Comparison of ENCODE assay signal across 11 cellular contexts in the genomic region with DNA sequence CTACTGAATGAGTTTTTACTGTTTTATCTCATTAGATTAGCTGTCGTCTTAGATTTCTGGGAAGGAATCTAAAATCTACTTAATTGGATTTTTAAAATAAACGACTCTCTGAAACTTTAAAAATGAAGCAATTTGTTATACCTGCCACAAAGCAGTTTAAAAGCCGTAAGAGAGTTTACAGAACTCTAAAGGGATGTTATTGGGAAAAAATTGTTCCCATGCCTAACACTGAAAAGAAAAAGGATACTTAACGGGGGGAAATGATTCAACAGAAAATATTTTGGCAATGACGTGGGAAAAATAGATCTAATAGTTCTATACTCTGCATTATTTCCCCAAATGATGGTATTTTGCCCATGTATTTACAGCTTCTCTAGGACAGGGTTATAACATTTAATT. TPM values are rescaled to one million over a fixed set of nuclear protein-coding genes. Genes with fewer than 3 reads are reported as not detected.
DNase-seq lines count a peak whose midpoint lies in the region; ATAC-seq and TF ChIP-seq lines count a peak whose summit lies in the region.
"Had no signal": no experiment of that assay in that cellular context is flagged by ENCODE, and none has a peak within 500 bp of the region (broad histone marks: within the 10 kb centered on the region; RNA-seq: fewer than 3 reads in every experiment).

No MANE protein-coding gene starts in this region.

- H3K27me3 Mint-ChIP-seq in activated B cell treated with CpG ODN at 0.5 μM for 24 hours, result no peaks in the 10 kb centered on the region
- H3K27me3 Mint-ChIP-seq in stimulated activated memory B cell treated with anti-CD40 and anti-IgM and Interleukin-4, amounts not matched to agents 10 μg/mL and 1 μg/mL and 100 μg/mL, for 72 hours, result no peaks in the 10 kb centered on the region
- H3K27me3 Mint-ChIP-seq: activated naive CD4-positive, alpha-beta T cell treated with anti-CD3 and anti-CD28 coated beads, Interleukin-2, amount 10 ng/mL, durations not matched to agents 7 days and 5 days had no signal

- H3K36me3 ChIP-seq in gastroesophageal sphincter, result no peaks in the 10 kb centered on the region

- TF ChIP-seq CTCF in activated B cell treated with CpG ODN at 0.5 μM for 24 hours (IDR thresholded peaks at IDR 0.05), result no peak
- TF ChIP-seq CTCF in gastroesophageal sphincter (IDR thresholded peaks at IDR 0.05), result no peak

- intact Hi-C loops in activated B cell treated with CpG ODN at 0.5 μM for 24 hours (cut with micrococcal nuclease), result loop anchor here (1.0 kb wide), 1 partner anchor 8 kb away; no protein-coding TSS in a partner anchor

- TF ChIP-seq EP300 in gastroesophageal sphincter (IDR thresholded peaks at IDR 0.05), result no peak

- peaks cover 25 to 100% (median 66%) of the 10 kb centered on the region in 3 donors for H3K4me1 ChIP-seq in gastroesophageal sphincter

- 3 to 7% methylated on average over 5 of the region's 5 CpGs for WGBS in gastroesophageal sphincter (ENCODE audit: low coverage in 1 of 2), 2 donors

- H3K9me3 Mint-ChIP-seq in activated B cell treated with CpG ODN at 0.5 μM for 24 hours, result no peaks in the 10 kb centered on the region
- H3K9me3 Mint-ChIP-seq in stimulated activated memory B cell treated with anti-CD40 and anti-IgM and Interleukin-4, amounts not matched to agents 10 μg/mL and 1 μg/mL and 100 μg/mL, for 72 hours, result no peaks in the 10 kb centered on the region
- H3K9me3 Mint-ChIP-seq: activated naive CD4-positive, alpha-beta T cell treated with anti-CD3 and anti-CD28 coated beads, Interleukin-2, amount 10 ng/mL, durations not matched to agents 7 days and 5 days had no signal

- DNase-seq in HCEC 1CT (peak; percentile 70), activated B cell treated with CpG ODN at 0.5 μM for 24 hours (no peak), NCI-H1092 treated with DMSO at 0.1 percent for 48 hours (lab: John Stamatoyannopoulos, UW) (no peak), LoVo (ENCODE audit: low spot score) (no peak), NCI-H146 (lab: John Stamatoyannopoulos, UW) (no peak)
- DNase-seq: activated naive CD4-positive, alpha-beta T cell treated with anti-CD3 and anti-CD28 coated beads, Interleukin-2, amount 10 ng/mL, durations not matched to agents 7 days and 5 days; foreskin melanocyte; NCI-H345 had no signal

- H3K27me3 ChIP-seq in gastroesophageal sphincter, result no peaks in the 10 kb centered on the region

- CTCF ChIA-PET in activated B cell treated with CpG ODN at 0.5 μM for 24 hours (lab: Charles Lee), result interaction anchor here (2.2 kb wide), 1 partner anchor 9 kb away, joined by 5 read pairs; no protein-coding TSS in a partner anchor

- peak overlapping the region; percentile 78 for H3K27ac Mint-ChIP-seq in activated B cell treated with CpG ODN at 0.5 μM for 24 hours
- peak overlapping the region; percentile 75 for H3K27ac Mint-ChIP-seq in stimulated activated memory B cell treated with anti-CD40 and anti-IgM and Interleukin-4, amounts not matched to agents 10 μg/mL and 1 μg/mL and 100 μg/mL, for 72 hours
- H3K27ac Mint-ChIP-seq: activated naive CD4-positive, alpha-beta T cell treated with anti-CD3 and anti-CD28 coated beads, Interleukin-2, amount 10 ng/mL, durations not matched to agents 7 days and 5 days had no signal

- peak overlapping the region; percentile 35 for H3K4me3 Mint-ChIP-seq in activated B cell treated with CpG ODN at 0.5 μM for 24 hours
- no peak overlapping the region for H3K4me3 Mint-ChIP-seq in stimulated activated memory B cell treated with anti-CD40 and anti-IgM and Interleukin-4, amounts not matched to agents 10 μg/mL and 1 μg/mL and 100 μg/mL, for 72 hours
- H3K4me3 Mint-ChIP-seq: activated naive CD4-positive, alpha-beta T cell treated with anti-CD3 and anti-CD28 coated beads, Interleukin-2, amount 10 ng/mL, durations not matched to agents 7 days and 5 days had no signal

- TF ChIP-seq POLR2A in gastroesophageal sphincter (IDR thresholded peaks at IDR 0.05), result no peak

- no peaks in the 10 kb centered on the region for H3K9me3 ChIP-seq in gastroesophageal sphincter

- H3K36me3 Mint-ChIP-seq in activated B cell treated with CpG ODN at 0.5 μM for 24 hours (ENCODE audit: low read depth), result peaks cover 22% of the 10 kb centered on the region
- peaks cover 19% of the 10 kb centered on the region for H3K36me3 Mint-ChIP-seq in stimulated activated memory B cell treated with anti-CD40 and anti-IgM and Interleukin-4, amounts not matched to agents 10 μg/mL and 1 μg/mL and 100 μg/mL, for 72 hours

- POLR2A ChIA-PET in activated B cell treated with CpG ODN at 0.5 μM for 24 hours (lab: Charles Lee), result interaction anchor here (1.3 to 2.0 kb wide), 2 partner anchors 8 to 22 kb away, joined by 7 to 15 read pairs; no protein-coding TSS in a partner anchor

- H3K4me3 ChIP-seq in gastroesophageal sphincter, result peak overlapping the region; percentile 3 to 7

- ATAC-seq in activated B cell treated with CpG ODN at 0.5 μM for 24 hours (ENCODE audit: low read depth), result no peak
- ATAC-seq in gastroesophageal sphincter, result no peak
- no peak for ATAC-seq in stimulated activated memory B cell treated with anti-CD40 and anti-IgM and Interleukin-4, amounts not matched to agents 10 μg/mL and 1 μg/mL and 100 μg/mL, for 72 hours
- ATAC-seq in GM18511 (IDR thresholded peaks at IDR 0.05; ENCODE audit: unreplicated experiment), result no peak

- H3K27ac ChIP-seq in gastroesophageal sphincter, result peak overlapping the region; percentile 76 to 85 (median 82)

- H3K4me1 Mint-ChIP-seq in activated B cell treated with CpG ODN at 0.5 μM for 24 hours, result peaks cover 95% of the 10 kb centered on the region
- peaks cover 92% of the 10 kb centered on the region for H3K4me1 Mint-ChIP-seq in stimulated activated memory B cell treated with anti-CD40 and anti-IgM and Interleukin-4, amounts not matched to agents 10 μg/mL and 1 μg/mL and 100 μg/mL, for 72 hours

RNA-seq across cellular contexts. Expression of a gene that starts 27.0 kb away (rescaled TPM):
- total RNA-seq in activated B cell treated with CpG ODN at 0.5 μM for 24 hours (287 and 310 TPM in 2 replicates), gastroesophageal sphincter (10 to 100 TPM; 40.8 to 51.2 (median 46.2) TPM)
